Comparison of ENCODE assay signal across 8 cellular contexts in genomic region chr12:47276253-47277070, GRCh38.
DNase-seq lines count a peak whose midpoint lies in the region; ATAC-seq, FAIRE-seq and TF ChIP-seq lines count a peak whose summit lies in the region.

No MANE protein-coding gene starts in this region.

- H3K36me3 ChIP-seq in effector memory CD4-positive, alpha-beta T cell (ENCODE audit: control insufficient read depth, insufficient read depth, low read length), result no peaks in the 10 kb centered on the region
- H3K36me3 ChIP-seq in pancreas, result no peaks in the 10 kb centered on the region

- 82 to 84% methylated on average over 8 of the region's 8 CpGs for WGBS in pancreas, 2 donors

- H3K27ac ChIP-seq in effector memory CD4-positive, alpha-beta T cell (ENCODE audit: insufficient read depth, low read length, poor library complexity, severe bottlenecking), result peak overlapping the region; percentile 59
- H3K27ac ChIP-seq in pancreas, result peak overlapping the region in 2 of 4 donors; percentile 7 to 41

- peak; percentile 71 for DNase-seq in GM12864 (ENCODE audit: low read depth)
- peak; percentile 57 for DNase-seq in HTR-8/SVneo (ENCODE audit: insufficient read length, low spot score)
- peak; percentile 15 for DNase-seq in T-helper 9 cell
- DNase-seq in effector memory CD4-positive, alpha-beta T cell, result peak; percentile 22 to 45 (median 34)
- peak in 2 of 6 donors; percentile 21 to 36 for DNase-seq in pancreas
- no peak for DNase-seq in putamen (ENCODE audit: low spot score)
- DNase-seq in midbrain (lab: John Stamatoyannopoulos, UW), result no peak

- FAIRE-seq in HTR-8/SVneo (lab: Jason Lieb, UNC), result no peak
- no peak for FAIRE-seq in pancreas (lab: Jason Lieb, UNC)

- H3K4me1 ChIP-seq in effector memory CD4-positive, alpha-beta T cell (ENCODE audit: control insufficient read depth, insufficient read depth, low read length, poor library complexity, severe bottlenecking), result peaks cover 24% of the 10 kb centered on the region
- peaks cover 0 to 9% (median 0%) of the 10 kb centered on the region in 3 donors for H3K4me1 ChIP-seq in pancreas

- H3K27me3 ChIP-seq in effector memory CD4-positive, alpha-beta T cell (replicated peaks; ENCODE audit: control insufficient read depth, insufficient read depth, low read length, poor library complexity, severe bottlenecking), result no peaks in the 10 kb centered on the region
- no peaks in the 10 kb centered on the region for H3K27me3 ChIP-seq in pancreas

- H3K9me3 ChIP-seq in effector memory CD4-positive, alpha-beta T cell (ENCODE audit: control insufficient read depth, low read length), result no peaks in the 10 kb centered on the region
- no peaks in the 10 kb centered on the region for H3K9me3 ChIP-seq in pancreas

- intact Hi-C loops in pancreas (cut with DNase I), result no loop called here

- H3K4me3 ChIP-seq in GM12864 (ENCODE audit: low read depth, low read length), result no peak overlapping the region
- peak overlapping the region; percentile 5 for H3K4me3 ChIP-seq in effector memory CD4-positive, alpha-beta T cell (ENCODE audit: insufficient read depth, low read depth, low read length, poor library complexity, severe bottlenecking)
- no peak overlapping the region for H3K4me3 ChIP-seq in pancreas

- ATAC-seq in GM21526 (IDR thresholded peaks at IDR 0.05; ENCODE audit: low FRiP score, unreplicated experiment), result peak; percentile 95
- peak; percentile 82 to 91 (median 89) for ATAC-seq in pancreas

- TF ChIP-seq CTCF in GM12864 (IDR thresholded peaks at IDR 0.05; ENCODE audit: low read depth, low read length, missing control alignments), result no peak
- no peak for TF ChIP-seq CTCF in pancreas (IDR thresholded peaks at IDR 0.05)

Comparison
In these comparisons a context has a peak if more than half of its experiments do, and no peak if none do; other contexts are left out.
1. DNase-seq: peak in GM12864 (single experiment), HTR-8/SVneo (single experiment), T-helper 9 cell (single experiment) and effector memory CD4-positive, alpha-beta T cell (3 of 3); none in putamen (single experiment) and midbrain (single experiment).